Comparison of ENCODE assay signal across 25 cellular contexts in the genomic region with DNA sequence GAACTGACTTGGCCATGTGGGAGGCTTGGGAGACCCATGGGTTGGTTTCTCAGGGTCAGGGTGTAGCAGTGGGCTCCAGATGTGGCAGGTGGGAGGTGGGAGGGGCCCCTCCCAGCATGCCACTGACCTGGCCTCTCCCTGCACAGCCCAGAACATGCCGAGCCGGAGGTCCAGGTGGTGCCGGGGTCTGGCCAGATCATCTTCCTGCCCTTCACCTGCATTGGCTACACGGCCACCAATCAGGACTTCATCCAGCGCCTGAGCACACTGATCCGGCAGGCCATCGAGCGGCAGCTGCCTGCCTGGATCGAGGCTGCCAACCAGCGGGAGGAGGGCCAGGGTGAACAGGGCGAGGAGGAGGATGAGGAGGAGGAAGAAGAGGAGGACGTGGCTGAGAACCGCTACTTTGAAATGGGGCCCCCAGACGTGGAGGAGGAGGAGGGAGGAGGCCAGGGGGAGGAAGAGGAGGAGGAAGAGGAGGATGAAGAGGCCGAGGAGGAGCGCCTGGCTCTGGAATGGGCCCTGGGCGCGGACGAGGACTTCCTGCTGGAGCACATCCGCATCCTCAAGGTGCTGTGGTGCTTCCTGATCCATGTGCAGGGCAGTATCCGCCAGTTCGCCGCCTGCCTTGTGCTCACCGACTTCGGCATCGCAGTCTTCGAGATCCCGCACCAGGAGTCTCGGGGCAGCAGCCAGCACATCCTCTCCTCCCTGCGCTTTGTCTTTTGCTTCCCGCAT. TPM values are rescaled to one million over a fixed set of nuclear protein-coding genes. Genes with fewer than 3 reads are reported as not detected.
A peak's percentile ranks its signal among the peaks of the same experiment; 100 is the strongest.
DNase-seq lines count a peak whose midpoint lies in the region; ATAC-seq, FAIRE-seq and TF ChIP-seq lines count a peak whose summit lies in the region.
"Had no signal": no experiment of that assay in that cellular context is flagged by ENCODE, and none has a peak within 500 bp of the region (broad histone marks: within the 10 kb centered on the region; RNA-seq: fewer than 3 reads in every experiment).

No MANE protein-coding gene starts in this region.

- no peak overlapping the region for H3K23ac ChIP-seq in H1 (ENCODE audit: insufficient read length)

- no peak overlapping the region for H3K14ac ChIP-seq in H1 (ENCODE audit: insufficient read length)

- WGBS in H1 (ENCODE audit: extremely low coverage in 1 of 2, insufficient coverage in 1 of 2, insufficient read length in 1 of 2, insufficient replicate concordance in 2 of 2, low coverage in 1 of 2, low lambda C conversion rate in 2 of 2, missing lambda C conversion rate in 1 of 2), 2 experiments = 94% methylated on average over 28 of the region's 31 CpGs; no CpG with 5 or more reads in 1 of the 2 experiments

- no peak for DNase-seq in RWPE1 (ENCODE audit: low spot score)
- DNase-seq in H1 (ENCODE audit: low read depth in 1 of 2, low spot score in 2 of 2) = no peak
- DNase-seq in stimulated activated naive B cell treated with anti-CD40 and anti-IgM and Interleukin-4, amounts not matched to agents 10 μg/mL and 1 μg/mL and 100 μg/mL, for 72 hours = no peak
- DNase-seq: Caco-2, DND-41, GOT3, Kasumi-1, NCI-H1417, NCI-H1694 treated with DMSO at 0.1 percent for 48 hours, NCI-H2081 treated with DMSO at 0.1 percent for 48 hours, NCI-H2171 treated with DMSO at 0.1 percent for 48 hours, NCI-H524 treated with DMSO at 0.1 percent for 48 hours, NCI-H82 had no signal

- TF ChIP-seq CTCF in RWPE1 (conservative IDR thresholded peaks at IDR 0.05; ENCODE audit: low read depth) = no peak
- TF ChIP-seq CTCF in H1 (IDR thresholded peaks at IDR 0.05; ENCODE audit: control extremely low read depth in 1 of 3, insufficient read depth in 1 of 3, low read depth in 1 of 3, low read length in 3 of 3) = no peak

- no peak overlapping the region for H2BK120ac ChIP-seq in H1 (replicated peaks; ENCODE audit: low read depth, low read length)

- H2BK15ac ChIP-seq in H1 (ENCODE audit: low read length) = no peak overlapping the region

- no peak overlapping the region for H3K18ac ChIP-seq in H1 (ENCODE audit: extremely low read depth, low read length)

- H3K9ac ChIP-seq in H1 (replicated peaks in 1 of 4; ENCODE audit: extremely low read depth in 1 of 4, low read depth in 3 of 4, low read length in 3 of 4) = no peak overlapping the region

- no peak overlapping the region for H4K8ac ChIP-seq in H1 (ENCODE audit: extremely low read depth, insufficient read depth, low read length)

- no peak for TF ChIP-seq POLR2A in H1 (IDR thresholded peaks at IDR 0.05; ENCODE audit: control extremely low read depth in 1 of 2, low read depth in 2 of 2, low read length in 2 of 2)

- no peak overlapping the region for H3K56ac ChIP-seq in H1 (replicated peaks; ENCODE audit: insufficient read length, low read depth, low read length)

- peak overlapping the region; percentile 22 for H3K27ac Mint-ChIP-seq in stimulated activated naive B cell treated with anti-CD40 and anti-IgM and Interleukin-4, amounts not matched to agents 10 μg/mL and 1 μg/mL and 100 μg/mL, for 72 hours

- peak overlapping the region; percentile 91 for H3K27ac ChIP-seq in RWPE1
- no peak overlapping the region; the same call in 1 of the 2 replicates for H3K27ac ChIP-seq in H1 (ENCODE audit: low read depth, low read length)

- no peaks in the 10 kb centered on the region for H3K79me2 ChIP-seq in H1 (ENCODE audit: control insufficient read depth in 1 of 2, insufficient read depth in 2 of 2, low read length in 2 of 2)

- no peak overlapping the region for H3K4me3 Mint-ChIP-seq in stimulated activated naive B cell treated with anti-CD40 and anti-IgM and Interleukin-4, amounts not matched to agents 10 μg/mL and 1 μg/mL and 100 μg/mL, for 72 hours
- H3K4me3 Mint-ChIP-seq: CD4-positive, alpha-beta memory T cell; IgD-negative memory B cell had no signal

- no peaks in the 10 kb centered on the region for H3K27me3 Mint-ChIP-seq in stimulated activated naive B cell treated with anti-CD40 and anti-IgM and Interleukin-4, amounts not matched to agents 10 μg/mL and 1 μg/mL and 100 μg/mL, for 72 hours
- H3K27me3 Mint-ChIP-seq: CD4-positive, alpha-beta memory T cell; IgD-negative memory B cell had no signal

- no peak for TF ChIP-seq EP300 in H1 (IDR thresholded peaks at IDR 0.05; ENCODE audit: borderline replicate concordance in 1 of 2, low read depth in 2 of 2, low read length in 2 of 2)

- no peaks in the 10 kb centered on the region for H3K23me2 ChIP-seq in H1 (ENCODE audit: low read depth, low read length)

- H2AK5ac ChIP-seq in H1 (ENCODE audit: low read depth, low read length) = no peak overlapping the region

- CTCF ChIA-PET in RWPE1 (lab: Yijun Ruan, JAX) = no interaction called here
- CTCF ChIA-PET in H1 (lab: Charles Lee; ENCODE audit: partially characterized antibody) = interaction anchor here (0.6 kb wide), 1 partner anchor 301 kb away, joined by 3 read pairs; no protein-coding TSS in a partner anchor

- H3K79me1 ChIP-seq in H1 (ENCODE audit: low read depth, low read length) = peaks cover 2% of the 10 kb centered on the region; the same call in 1 of the 2 replicates

- no peak overlapping the region for H2BK12ac ChIP-seq in H1 (ENCODE audit: low read depth, low read length)

- no peak overlapping the region for H4K91ac ChIP-seq in H1 (replicated peaks; ENCODE audit: insufficient read length, low read length)

- ATAC-seq in stimulated activated naive B cell treated with anti-CD40 and anti-IgM and Interleukin-4, amounts not matched to agents 10 μg/mL and 1 μg/mL and 100 μg/mL, for 72 hours (replicated peaks) = no peak
- ATAC-seq in GM19328 (IDR thresholded peaks at IDR 0.05; ENCODE audit: unreplicated experiment) = no peak
- no peak for ATAC-seq in GM19395 (IDR thresholded peaks at IDR 0.05; ENCODE audit: unreplicated experiment)
- no peak for ATAC-seq in GM21360 (IDR thresholded peaks at IDR 0.05; ENCODE audit: unreplicated experiment)
- ATAC-seq: HCT116, Panc1, SK-N-SH treated with all-trans-retinoic acid at 6 μM for 48 hours had no signal

- peaks cover 21 to 67% (median 42%) of the 10 kb centered on the region in 4 experiments for H3K36me3 ChIP-seq in H1 (ENCODE audit: control insufficient read depth in 2 of 4, insufficient read depth in 4 of 4, low read length in 3 of 4)

- peaks cover 33 to 55% of the 10 kb centered on the region in 2 donors for H3K36me3 Mint-ChIP-seq in stimulated activated naive B cell treated with anti-CD40 and anti-IgM and Interleukin-4, amounts not matched to agents 10 μg/mL and 1 μg/mL and 100 μg/mL, for 72 hours

- POLR2A ChIA-PET in RWPE1 (lab: Yijun Ruan, JAX; ENCODE audit: low non-redundant PET) (no interaction called here), H1 (lab: Charles Lee; ENCODE audit: partially characterized antibody) (interaction anchor here (1.1 to 1.6 kb wide), 3 partner anchors 11 to 43 kb away, joined by 3 to 4 read pairs (median 3); no protein-coding TSS in a partner anchor)

- H2AFZ ChIP-seq in H1 (ENCODE audit: low read length) = no peak overlapping the region

- no peaks in the 10 kb centered on the region for H3K27me3 ChIP-seq in H1 (replicated peaks in 1 of 4; ENCODE audit: control insufficient read depth in 3 of 4, extremely low read depth in 1 of 4, insufficient read depth in 3 of 4, low read length in 3 of 4)

- no peaks in the 10 kb centered on the region for H3K9me3 ChIP-seq in H1 (ENCODE audit: insufficient read depth in 2 of 2, low read depth in 1 of 2, low read length in 1 of 2)
- H3K9me3 ChIP-seq: Caco-2 had no signal

- peaks cover 0 to 24% of the 10 kb centered on the region in 2 experiments for H4K20me1 ChIP-seq in H1 (replicated peaks in 1 of 2; ENCODE audit: control insufficient read depth in 1 of 2, insufficient read depth in 2 of 2, low read length in 2 of 2)

- H3K4me3 ChIP-seq in H1 (ENCODE audit: extremely low read depth in 1 of 4, insufficient read depth in 2 of 4, low read depth in 3 of 4, low read length in 4 of 4) = no peak overlapping the region

- H2BK20ac ChIP-seq in H1 (ENCODE audit: low read length) = no peak overlapping the region

- H3K4me1 ChIP-seq in H1 (replicated peaks in 1 of 4; ENCODE audit: control insufficient read depth in 3 of 4, insufficient read depth in 4 of 4, low read length in 3 of 4) = no peaks in the 10 kb centered on the region
- H3K4me1 ChIP-seq: Caco-2 had no signal

- no peak for FAIRE-seq in H1 (lab: Jason Lieb, UNC)
- FAIRE-seq: GM12892, HTR-8/SVneo had no signal

- peak overlapping the region; percentile 52; the same call in 1 of the 2 replicates for H2BK5ac ChIP-seq in H1 (ENCODE audit: low read depth, low read length)

- H3K4ac ChIP-seq in H1 (replicated peaks; ENCODE audit: insufficient read length, low read depth, low read length) = no peak overlapping the region

- H3K4me1 Mint-ChIP-seq in stimulated activated naive B cell treated with anti-CD40 and anti-IgM and Interleukin-4, amounts not matched to agents 10 μg/mL and 1 μg/mL and 100 μg/mL, for 72 hours = peaks cover 0 to 2% of the 10 kb centered on the region in 2 donors
- H3K4me1 Mint-ChIP-seq: IgD-negative memory B cell had no signal

- no peaks in the 10 kb centered on the region for H3K9me3 Mint-ChIP-seq in stimulated activated naive B cell treated with anti-CD40 and anti-IgM and Interleukin-4, amounts not matched to agents 10 μg/mL and 1 μg/mL and 100 μg/mL, for 72 hours
- H3K9me3 Mint-ChIP-seq: CD4-positive, alpha-beta memory T cell; IgD-negative memory B cell had no signal

- TF ChIP-seq RAD21 in H1 (IDR thresholded peaks at IDR 0.05 in 1 of 2, conservative IDR thresholded peaks at IDR 0.05 in 1 of 2; ENCODE audit: low read depth in 2 of 2, low read length in 2 of 2) = no peak

- H3K4me2 ChIP-seq in H1 (ENCODE audit: insufficient read depth in 1 of 2, low read depth in 2 of 2, low read length in 2 of 2) = no peak overlapping the region

- no peak overlapping the region for H4K5ac ChIP-seq in H1 (ENCODE audit: insufficient read length, low read depth, low read length)

RNA-seq across cellular contexts. Expression of a gene that starts 7.9 kb away (rescaled TPM):
- 1.8 and 1.9 TPM in 2 replicates for total RNA-seq in H1 (2021; fragmentation: NEBNext Ultra II Directional; extraction: Animal tissue kit (Norgen Biotek cat#: 25700))
- polyA plus RNA-seq in H1 (2011; rRNA removed) = 1.0 and 1.3 TPM in 2 replicates
- polyA plus RNA-seq in H1 (2011; cell fraction: cytosol; rRNA removed) = 0.78 TPM
- polyA plus RNA-seq in H1 (2011; cell fraction: nucleus; rRNA removed) = 3.9 TPM
- 0.64 to 1.5 TPM (median 1.2 TPM) in 4 replicates for polyA plus RNA-seq in H1 (2012, experiment 1 of 2)
- polyA plus RNA-seq in H1 (2012, experiment 2 of 2) = 0.62 TPM
- polyA plus RNA-seq in H1 (2013, experiment 1 of 2) = 1.2 TPM
- polyA plus RNA-seq in H1 (2013, experiment 2 of 2) = 0.99 TPM
- 0.85 and 1.4 TPM in 2 replicates for polyA minus RNA-seq in H1 (2011; rRNA and poly(A)+ RNA removed)
- polyA minus RNA-seq in H1 (2011; cell fraction: cytosol; rRNA and poly(A)+ RNA removed) = 1.7 TPM
- 2.0 TPM for polyA minus RNA-seq in H1 (2011; cell fraction: nucleus; rRNA and poly(A)+ RNA removed)
- total RNA-seq: MCF 10A had no signal
- polyA plus RNA-seq: CD4-positive, alpha-beta memory T cell; IgD-negative memory B cell had no signal

RNA-seq across cellular contexts. Expression of a gene that starts 31.8 kb away (rescaled TPM):
- total RNA-seq in H1 (2021; fragmentation: NEBNext Ultra II Directional; extraction: Animal tissue kit (Norgen Biotek cat#: 25700)) = 67.0 and 71.9 TPM in 2 replicates
- polyA plus RNA-seq in H1 (2011; rRNA removed) = 71.2 and 108 TPM in 2 replicates
- polyA plus RNA-seq in H1 (2011; cell fraction: cytosol; rRNA removed) = 71.7 TPM
- polyA plus RNA-seq in H1 (2011; cell fraction: nucleus; rRNA removed) = 289 TPM
- 48.9 to 72.2 TPM (median 62.2 TPM) in 4 replicates for polyA plus RNA-seq in H1 (2012, experiment 1 of 2)
- polyA plus RNA-seq in H1 (2012, experiment 2 of 2) = 33.3 TPM
- 50.4 TPM for polyA plus RNA-seq in H1 (2013, experiment 1 of 2)
- polyA plus RNA-seq in H1 (2013, experiment 2 of 2) = 45.9 TPM
- polyA minus RNA-seq in H1 (2011; rRNA and poly(A)+ RNA removed) = 106 and 112 TPM in 2 replicates
- 60.0 TPM for polyA minus RNA-seq in H1 (2011; cell fraction: cytosol; rRNA and poly(A)+ RNA removed)
- polyA minus RNA-seq in H1 (2011; cell fraction: nucleus; rRNA and poly(A)+ RNA removed) = 121 TPM

RNA-seq across cellular contexts. Expression of a gene that starts 33.4 kb away (rescaled TPM):
- 5.8 and 9.5 TPM in 2 replicates for total RNA-seq in H1 (2021; fragmentation: NEBNext Ultra II Directional; extraction: Animal tissue kit (Norgen Biotek cat#: 25700))
- 16.4 and 18.5 TPM in 2 replicates for polyA plus RNA-seq in H1 (2011; rRNA removed)
- polyA plus RNA-seq in H1 (2011; cell fraction: cytosol; rRNA removed) = 29.5 TPM
- polyA plus RNA-seq in H1 (2011; cell fraction: nucleus; rRNA removed) = 12.1 TPM
- 11.7 to 13.0 TPM (median 12.0 TPM) in 4 replicates for polyA plus RNA-seq in H1 (2012, experiment 1 of 2)
- polyA plus RNA-seq in H1 (2012, experiment 2 of 2) = 12.9 TPM
- 5.0 TPM for polyA plus RNA-seq in H1 (2013, experiment 1 of 2)
- polyA plus RNA-seq in H1 (2013, experiment 2 of 2) = 4.6 TPM
- 2.8 and 5.0 TPM in 2 replicates for polyA minus RNA-seq in H1 (2011; rRNA and poly(A)+ RNA removed)
- polyA minus RNA-seq in H1 (2011; cell fraction: cytosol; rRNA and poly(A)+ RNA removed) = 4.1 TPM
- polyA minus RNA-seq in H1 (2011; cell fraction: nucleus; rRNA and poly(A)+ RNA removed) = 5.0 TPM
- polyA plus RNA-seq: IgD-negative memory B cell had no signal

RNA-seq across cellular contexts. Expression of a gene that starts 42.3 kb away (rescaled TPM):
- 1.5 TPM in 2 replicates for total RNA-seq in H1 (2021; fragmentation: NEBNext Ultra II Directional; extraction: Animal tissue kit (Norgen Biotek cat#: 25700))
- 0.95 and 2.4 TPM in 2 replicates for polyA plus RNA-seq in H1 (2011; rRNA removed)
- 1.0 TPM for polyA plus RNA-seq in H1 (2011; cell fraction: cytosol; rRNA removed)
- 2.2 TPM for polyA plus RNA-seq in H1 (2011; cell fraction: nucleus; rRNA removed)
- 1.0 to 1.8 TPM (median 1.2 TPM) in 4 replicates for polyA plus RNA-seq in H1 (2012, experiment 1 of 2)
- 0.50 TPM for polyA plus RNA-seq in H1 (2012, experiment 2 of 2)
- 1.3 TPM for polyA plus RNA-seq in H1 (2013, experiment 1 of 2)
- polyA plus RNA-seq in H1 (2013, experiment 2 of 2) = 1.1 TPM
- polyA minus RNA-seq in H1 (2011; rRNA and poly(A)+ RNA removed) = 1.1 and 1.4 TPM in 2 replicates
- 1.5 TPM for polyA minus RNA-seq in H1 (2011; cell fraction: cytosol; rRNA and poly(A)+ RNA removed)
- polyA minus RNA-seq in H1 (2011; cell fraction: nucleus; rRNA and poly(A)+ RNA removed) = 1.8 TPM
- polyA plus RNA-seq: BJ had no signal

RNA-seq across cellular contexts. Expression of a gene that starts 46.4 kb away (rescaled TPM):
- 331 and 367 TPM in 2 replicates for total RNA-seq in H1 (2021; fragmentation: NEBNext Ultra II Directional; extraction: Animal tissue kit (Norgen Biotek cat#: 25700))
- polyA plus RNA-seq in H1 (2011; rRNA removed) = 477 and 618 TPM in 2 replicates
- 370 TPM for polyA plus RNA-seq in H1 (2011; cell fraction: cytosol; rRNA removed)
- polyA plus RNA-seq in H1 (2011; cell fraction: nucleus; rRNA removed) = 830 TPM
- 216 to 416 TPM (median 397 TPM) in 4 replicates for polyA plus RNA-seq in H1 (2012, experiment 1 of 2)
- polyA plus RNA-seq in H1 (2012, experiment 2 of 2) = 335 TPM
- 241 TPM for polyA plus RNA-seq in H1 (2013, experiment 1 of 2)
- polyA plus RNA-seq in H1 (2013, experiment 2 of 2) = 226 TPM
- 308 and 331 TPM in 2 replicates for polyA minus RNA-seq in H1 (2011; rRNA and poly(A)+ RNA removed)
- 233 TPM for polyA minus RNA-seq in H1 (2011; cell fraction: cytosol; rRNA and poly(A)+ RNA removed)
- 167 TPM for polyA minus RNA-seq in H1 (2011; cell fraction: nucleus; rRNA and poly(A)+ RNA removed)
